ENCODE assay signal across 16 cellular contexts in the genomic region with DNA sequence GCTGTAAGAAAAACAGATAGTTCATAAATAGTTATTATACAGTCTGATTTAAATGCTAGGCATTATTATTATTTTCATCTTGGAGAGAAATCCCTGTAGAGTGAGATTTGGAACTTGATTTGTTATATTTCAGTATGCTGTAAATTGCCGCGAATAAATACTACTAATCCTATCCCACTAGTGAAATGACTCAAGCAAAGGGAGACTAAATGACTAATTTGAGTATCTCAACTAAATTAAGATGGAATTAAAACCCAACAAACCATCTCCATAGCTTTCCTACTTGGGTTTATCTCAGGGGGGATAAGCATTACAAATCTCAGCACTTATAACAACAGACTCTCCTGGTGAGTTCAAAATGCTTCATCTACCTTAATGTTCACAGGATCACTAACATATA.
"Had no signal": no experiment of that assay in that cellular context is flagged by ENCODE, and none has a peak within 500 bp of the region (broad histone marks: within the 10 kb centered on the region; RNA-seq: fewer than 3 reads in every experiment).

No MANE protein-coding gene starts in this region.

- H3K4me1 ChIP-seq: thyroid gland, vagina had no signal

- H3K27me3 ChIP-seq: ovary, stomach, thyroid gland, vagina had no signal

- H3K27ac ChIP-seq: ovary, stomach, thyroid gland, vagina had no signal

- DNase-seq: activated CD4-positive, alpha-beta T cell treated with anti-CD3 and anti-CD28 coated beads, Interleukin-2, amount 50 U/mL, for 1 hour; activated naive CD4-positive, alpha-beta T cell treated with anti-CD3 and anti-CD28 coated beads for 36 hours; activated T-cell treated with anti-CD3 and anti-CD28 coated beads for 4 hours; caudate nucleus; cortex of kidney; effector memory CD4-positive, alpha-beta T cell; hypothalamus; left cardiac atrium; ovary; stimulated activated CD4-positive, alpha-beta T cell treated with anti-CD3 and anti-CD28 coated beads, Interleukin-4, amount 100 ng/mL, for 4 hours; stomach; T-helper 2 cell; thyroid gland had no signal

- H3K4me3 ChIP-seq: ovary, thyroid gland, vagina had no signal

- H3K36me3 ChIP-seq: ovary, stomach, thyroid gland, vagina had no signal

- H3K9me3 ChIP-seq: ovary, stomach, thyroid gland, vagina had no signal

- H3K27ac Mint-ChIP-seq: activated naive CD4-positive, alpha-beta T cell treated with anti-CD3 and anti-CD28 coated beads for 36 hours; activated T-helper 17 cell treated with anti-CD3 and anti-CD28 coated beads, Interleukin-2, amount 50 U/mL, for 72 hours had no signal

- ATAC-seq: activated T-helper 17 cell treated with anti-CD3 and anti-CD28 coated beads, Interleukin-2, amount 50 U/mL, for 72 hours; left cardiac atrium had no signal

- H3K4me3 Mint-ChIP-seq: activated naive CD4-positive, alpha-beta T cell treated with anti-CD3 and anti-CD28 coated beads for 36 hours; activated T-helper 17 cell treated with anti-CD3 and anti-CD28 coated beads, Interleukin-2, amount 50 U/mL, for 72 hours; neural crest cell had no signal

- H3K9me3 Mint-ChIP-seq: activated naive CD4-positive, alpha-beta T cell treated with anti-CD3 and anti-CD28 coated beads for 36 hours; activated T-helper 17 cell treated with anti-CD3 and anti-CD28 coated beads, Interleukin-2, amount 50 U/mL, for 72 hours; neural crest cell had no signal
